Comparison of ENCODE assay signal across 24 cellular contexts in genomic region chr9:134428559-134428958, GRCh38.
DNase-seq lines count a peak whose midpoint lies in the region; ATAC-seq and TF ChIP-seq lines count a peak whose summit lies in the region.
"Had no signal": no experiment of that assay in that cellular context is flagged by ENCODE, and none has a peak within 500 bp of the region (broad histone marks: within the 10 kb centered on the region; RNA-seq: fewer than 3 reads in every experiment).

No MANE protein-coding gene starts in this region.

- H3K27ac Mint-ChIP-seq in memory B cell = no peak overlapping the region
- H3K27ac Mint-ChIP-seq: CD14-positive monocyte; CD4-positive, alpha-beta memory T cell; CD4-positive, CD25-positive, alpha-beta regulatory T cell; CD8-positive, alpha-beta memory T cell had no signal

- DNase-seq in GM12865 (ENCODE audit: low read depth) (peak; percentile 29), RWPE1 (ENCODE audit: low spot score) (no peak), memory B cell (ENCODE audit: low spot score in 2 of 2) (no peak), cortex of kidney (lab: John Stamatoyannopoulos, UW) (no peak), HAP-1 (ENCODE audit: low spot score in 2 of 2) (no peak), aorta (no peak)
- DNase-seq: 8988T; ACHN; BE2C; C1 segment of cervical spinal cord; CD4-positive, alpha-beta memory T cell; CD4-positive, CD25-positive, alpha-beta regulatory T cell; CD8-positive, alpha-beta memory T cell; COR-L47; DMS 273 treated with DMSO at 0.1 percent for 48 hours; DMS153; DMS53; DMS79; DND-41; EL; GDM1 had no signal

- TF ChIP-seq EP300 in gastroesophageal sphincter (IDR thresholded peaks at IDR 0.05) = no peak

- 0 out of 22 replicates have a peak, but pooled peaks cover 0 to 4% (median 0%) of the 10 kb centered on the region in 11 experiments for H3K27me3 ChIP-seq in BLaER1 treated with 17β-estradiol and CSF1 and Interleukin-3, amounts not matched to agents 10 nM and 100 nM
- H3K27me3 ChIP-seq in gastroesophageal sphincter (no peaks in the 10 kb centered on the region), HAP-1 (ENCODE audit: low read depth) (no peaks in the 10 kb centered on the region), aorta (ENCODE audit: control insufficient read depth in 1 of 2, insufficient read depth in 2 of 2, low read length in 1 of 2) (no peaks in the 10 kb centered on the region)
- H3K27me3 ChIP-seq: BE2C had no signal

- no peak for TF ChIP-seq CTCF in GM12865 (IDR thresholded peaks at IDR 0.05; ENCODE audit: insufficient read depth, low read depth, low read length, missing control alignments)
- no peak for TF ChIP-seq CTCF in RWPE1 (conservative IDR thresholded peaks at IDR 0.05; ENCODE audit: low read depth)
- TF ChIP-seq CTCF in gastroesophageal sphincter (IDR thresholded peaks at IDR 0.05) = no peak

- no peak overlapping the region for H3K4me3 ChIP-seq in BLaER1 treated with 17β-estradiol and CSF1 and Interleukin-3, amounts not matched to agents 10 nM and 100 nM
- no peak overlapping the region for H3K4me3 ChIP-seq in GM12865 (ENCODE audit: low read depth, low read length)
- no peak overlapping the region for H3K4me3 ChIP-seq in gastroesophageal sphincter
- H3K4me3 ChIP-seq in HAP-1 = no peak overlapping the region
- H3K4me3 ChIP-seq in aorta (ENCODE audit: low read length in 2 of 2) = no peak overlapping the region

- POLR2A ChIA-PET in RWPE1 (lab: Yijun Ruan, JAX; ENCODE audit: low non-redundant PET) = no interaction called here

- no peak overlapping the region for H3K27ac ChIP-seq in BLaER1 treated with 17β-estradiol and CSF1 and Interleukin-3, amounts not matched to agents 10 nM and 100 nM
- H3K27ac ChIP-seq in RWPE1 (peak overlapping the region; percentile 100), gastroesophageal sphincter (no peak overlapping the region), aorta (ENCODE audit: low read depth in 1 of 2, low read length in 2 of 2) (no peak overlapping the region)

- H3K36me3 ChIP-seq in BLaER1 treated with 17β-estradiol and CSF1 and Interleukin-3, amounts not matched to agents 10 nM and 100 nM = peaks cover 41 to 80% (median 60%) of the 10 kb centered on the region in 11 experiments
- H3K36me3 ChIP-seq in gastroesophageal sphincter (peaks cover 0 to 80% of the 10 kb centered on the region in 2 donors), HAP-1 (replicated peaks) (no peaks in the 10 kb centered on the region), aorta (ENCODE audit: control insufficient read depth in 1 of 2, insufficient read depth in 2 of 2, low read length in 1 of 2) (peaks cover 0 to 2% of the 10 kb centered on the region in 2 donors)
- H3K36me3 ChIP-seq: BE2C had no signal

- peak overlapping the region in 8 of 11 experiments; percentile 1 to 83 (median 59); a peak in 11 of 22 replicates for H3K4me2 ChIP-seq in BLaER1 treated with 17β-estradiol and CSF1 and Interleukin-3, amounts not matched to agents 10 nM and 100 nM

- no peak for TF ChIP-seq POLR2A in gastroesophageal sphincter (IDR thresholded peaks at IDR 0.05)

- in situ Hi-C loops in HAP-1 (cut with MboI; ENCODE audit: low sequenced_read_pairs) = no loop called here

- no peaks in the 10 kb centered on the region for H3K27me3 Mint-ChIP-seq in memory B cell
- H3K27me3 Mint-ChIP-seq: CD4-positive, alpha-beta memory T cell; CD4-positive, CD25-positive, alpha-beta regulatory T cell; CD8-positive, alpha-beta memory T cell had no signal

- H3K9ac ChIP-seq in BLaER1 treated with 17β-estradiol and CSF1 and Interleukin-3, amounts not matched to agents 10 nM and 100 nM = no peak overlapping the region

- peaks cover 36 to 98% (median 78%) of the 10 kb centered on the region in 11 experiments; a peak in 21 of 22 replicates for H4K20me1 ChIP-seq in BLaER1 treated with 17β-estradiol and CSF1 and Interleukin-3, amounts not matched to agents 10 nM and 100 nM

- no CpG with 5 or more reads among the region's 14 CpGs for WGBS in gastroesophageal sphincter (ENCODE audit: low coverage in 1 of 2), 2 donors
- 90 to 94% methylated on average over 14 of the region's 14 CpGs for WGBS in aorta, 2 donors

- CTCF ChIA-PET in RWPE1 (lab: Yijun Ruan, JAX) = interaction anchor here (1.2 kb wide), 2 partner anchors 10 to 18 kb away, joined by 3 to 6 read pairs; no protein-coding TSS in a partner anchor

- peak; percentile 37 for ATAC-seq in memory B cell (ENCODE audit: low read depth)
- no peak for ATAC-seq in gastroesophageal sphincter
- no peak for ATAC-seq in aorta (ENCODE audit: low FRiP score)

- peaks cover 34 to 72% (median 48%) of the 10 kb centered on the region in 10 experiments for H3K4me1 ChIP-seq in BLaER1 treated with 17β-estradiol and CSF1 and Interleukin-3, amounts not matched to agents 10 nM and 100 nM
- H3K4me1 ChIP-seq in gastroesophageal sphincter = peaks cover 0 to 57% (median 22%) of the 10 kb centered on the region in 3 donors
- H3K4me1 ChIP-seq in HAP-1 = no peaks in the 10 kb centered on the region
- no peaks in the 10 kb centered on the region for H3K4me1 ChIP-seq in aorta (ENCODE audit: control insufficient read depth in 1 of 2, insufficient read depth in 2 of 2, low read length in 2 of 2)

- intact Hi-C loops in aorta (cut with DNase I) = no loop called here

- H3K4me3 Mint-ChIP-seq in memory B cell = no peak overlapping the region
- H3K4me3 Mint-ChIP-seq: CD14-positive monocyte; CD4-positive, alpha-beta memory T cell; CD4-positive, CD25-positive, alpha-beta regulatory T cell; CD8-positive, alpha-beta memory T cell had no signal

- H3K9me3 ChIP-seq in BLaER1 treated with 17β-estradiol and CSF1 and Interleukin-3, amounts not matched to agents 10 nM and 100 nM (replicated peaks in 1 of 11) = no peaks in the 10 kb centered on the region
- H3K9me3 ChIP-seq in gastroesophageal sphincter (no peaks in the 10 kb centered on the region), HAP-1 (no peaks in the 10 kb centered on the region), aorta (ENCODE audit: control insufficient read depth, low read length) (no peaks in the 10 kb centered on the region)
- H3K9me3 ChIP-seq: BE2C had no signal

- no peaks in the 10 kb centered on the region for H3K4me1 Mint-ChIP-seq in memory B cell
- H3K4me1 Mint-ChIP-seq: CD14-positive monocyte; CD4-positive, alpha-beta memory T cell; CD4-positive, CD25-positive, alpha-beta regulatory T cell; CD8-positive, alpha-beta memory T cell had no signal

- H3K36me3 Mint-ChIP-seq in memory B cell = no peaks in the 10 kb centered on the region
- H3K36me3 Mint-ChIP-seq: CD4-positive, CD25-positive, alpha-beta regulatory T cell had no signal

- no peaks in the 10 kb centered on the region for H3K9me3 Mint-ChIP-seq in memory B cell
- H3K9me3 Mint-ChIP-seq: CD14-positive monocyte; CD4-positive, alpha-beta memory T cell; CD4-positive, CD25-positive, alpha-beta regulatory T cell; CD8-positive, alpha-beta memory T cell had no signal
